19 cellular contexts compared by ENCODE assay signal in the genomic region with DNA sequence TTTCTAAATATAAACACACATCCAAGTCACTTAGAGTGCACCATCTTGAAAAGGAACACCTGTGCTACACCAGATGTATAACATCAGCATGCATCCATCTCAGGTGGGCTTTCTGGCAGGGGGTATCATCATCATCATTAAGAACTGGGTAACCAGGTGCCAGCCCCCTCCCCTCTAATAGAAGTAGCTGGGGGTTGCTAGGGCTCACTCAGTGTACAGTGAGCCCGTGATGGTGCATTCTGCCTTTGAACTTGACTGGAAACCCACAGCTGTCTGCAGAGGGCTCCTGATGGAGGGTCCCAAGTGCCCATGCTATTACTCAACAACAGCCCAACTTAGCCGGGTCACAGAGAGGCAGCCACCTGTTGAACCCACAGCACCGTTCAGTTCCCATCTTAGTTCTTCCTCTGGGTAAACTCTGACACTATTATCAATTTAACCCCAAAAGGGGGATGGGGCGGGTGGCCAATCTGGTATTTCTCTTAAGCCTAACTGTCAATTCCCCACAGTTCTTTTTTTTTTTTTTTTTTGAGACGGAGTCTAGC. TPM values are rescaled to one million over a fixed set of nuclear protein-coding genes. Genes with fewer than 3 reads are reported as not detected.
DNase-seq lines count a peak whose midpoint lies in the region; ATAC-seq, FAIRE-seq and TF ChIP-seq lines count a peak whose summit lies in the region.
"Had no signal": no experiment of that assay in that cellular context is flagged by ENCODE, and none has a peak within 500 bp of the region (broad histone marks: within the 10 kb centered on the region; RNA-seq: fewer than 3 reads in every experiment).

No MANE protein-coding gene starts in this region.

- FAIRE-seq in H1 (lab: Jason Lieb, UNC), result no peak
- FAIRE-seq: colon, TTC549 had no signal

- POLR2A ChIA-PET in H1 (lab: Charles Lee; ENCODE audit: partially characterized antibody), result no interaction called here

- peak; percentile 25 for DNase-seq in activated T-cell treated with anti-CD3 and anti-CD28 coated beads, Interleukin-2, amount 50 U/mL, for 24 hours
- DNase-seq in activated T-cell treated with anti-CD3 and anti-CD28 coated beads, Interleukin-2, amount 50 U/mL, for 4 hours, result no peak
- DNase-seq in H1 (ENCODE audit: low read depth in 1 of 2, low spot score in 2 of 2), result no peak
- no peak for DNase-seq in stimulated activated effector memory CD8-positive, alpha-beta T cell treated with anti-CD3 and anti-CD28 coated beads, Interleukin-12 subunit alpha, Interleukin-12 subunit beta, amount 100 ng/mL, for 72 hours (ENCODE audit: low spot score in 2 of 2)
- no peak for DNase-seq in head of caudate nucleus
- DNase-seq in ureter (ENCODE audit: low spot score), result no peak
- DNase-seq: activated CD4-positive, alpha-beta T cell treated with anti-CD3 and anti-CD28 coated beads for 4 hours; effector memory CD4-positive, alpha-beta T cell; foreskin keratinocyte; GOT3; hippocampal formation; lower lobe of right lung; NCI-H2081 treated with DMSO at 0.1 percent for 48 hours; stimulated activated CD4-positive, alpha-beta T cell treated with anti-CD3 and anti-CD28 coated beads, Interleukin-4, amount 100 ng/mL, for 1 hour had no signal

- peak overlapping the region; percentile 98 for H3K27ac Mint-ChIP-seq in activated T-cell treated with anti-CD3 and anti-CD28 coated beads, Interleukin-2, amount 50 U/mL, for 24 hours
- peak overlapping the region in 2 of 3 donors; percentile 53 to 69 for H3K27ac Mint-ChIP-seq in IgD-negative memory B cell
- H3K27ac Mint-ChIP-seq in stimulated activated effector memory CD8-positive, alpha-beta T cell treated with anti-CD3 and anti-CD28 coated beads, Interleukin-12 subunit alpha, Interleukin-12 subunit beta, amount 100 ng/mL, for 72 hours, result peak overlapping the region; percentile 91

- H3K23ac ChIP-seq in H1 (ENCODE audit: insufficient read length), result no peak overlapping the region

- no peak overlapping the region for H2BK12ac ChIP-seq in H1 (ENCODE audit: low read depth, low read length)

- H4K20me1 ChIP-seq in H1 (replicated peaks in 1 of 2; ENCODE audit: control insufficient read depth in 1 of 2, insufficient read depth in 2 of 2, low read length in 2 of 2), result no peaks in the 10 kb centered on the region

- no peak overlapping the region for H4K5ac ChIP-seq in H1 (ENCODE audit: insufficient read length, low read depth, low read length)

- no peak overlapping the region for H2BK120ac ChIP-seq in H1 (replicated peaks; ENCODE audit: low read depth, low read length)

- no peak for TF ChIP-seq POLR2A in H1 (IDR thresholded peaks at IDR 0.05; ENCODE audit: control extremely low read depth in 1 of 2, low read depth in 2 of 2, low read length in 2 of 2)

- no peak for TF ChIP-seq EP300 in H1 (IDR thresholded peaks at IDR 0.05; ENCODE audit: borderline replicate concordance in 1 of 2, low read depth in 2 of 2, low read length in 2 of 2)

- no peak overlapping the region for H3K56ac ChIP-seq in H1 (replicated peaks; ENCODE audit: insufficient read length, low read depth, low read length)

- CTCF ChIA-PET in H1 (lab: Charles Lee; ENCODE audit: partially characterized antibody), result interaction anchor here (0.6 to 1.3 kb wide), 2 partner anchors 17 to 327 kb away, joined by 3 to 4 read pairs; no protein-coding TSS in a partner anchor

- TF ChIP-seq CTCF in H1 (IDR thresholded peaks at IDR 0.05; ENCODE audit: control extremely low read depth in 1 of 3, insufficient read depth in 1 of 3, low read depth in 1 of 3, low read length in 3 of 3), result no peak

- no peaks in the 10 kb centered on the region for H3K79me2 ChIP-seq in H1 (ENCODE audit: control insufficient read depth in 1 of 2, insufficient read depth in 2 of 2, low read length in 2 of 2)

- H3K9me3 Mint-ChIP-seq in activated T-cell treated with anti-CD3 and anti-CD28 coated beads, Interleukin-2, amount 50 U/mL, for 24 hours, result no peaks in the 10 kb centered on the region
- no peaks in the 10 kb centered on the region for H3K9me3 Mint-ChIP-seq in activated T-cell treated with anti-CD3 and anti-CD28 coated beads, Interleukin-2, amount 50 U/mL, for 4 hours
- H3K9me3 Mint-ChIP-seq in IgD-negative memory B cell, result no peaks in the 10 kb centered on the region
- H3K9me3 Mint-ChIP-seq in stimulated activated effector memory CD8-positive, alpha-beta T cell treated with anti-CD3 and anti-CD28 coated beads, Interleukin-12 subunit alpha, Interleukin-12 subunit beta, amount 100 ng/mL, for 72 hours, result no peaks in the 10 kb centered on the region

- peaks cover 86% of the 10 kb centered on the region for H3K4me1 Mint-ChIP-seq in activated T-cell treated with anti-CD3 and anti-CD28 coated beads, Interleukin-2, amount 50 U/mL, for 24 hours (ENCODE audit: low read depth)
- peaks cover 78% of the 10 kb centered on the region for H3K4me1 Mint-ChIP-seq in activated T-cell treated with anti-CD3 and anti-CD28 coated beads, Interleukin-2, amount 50 U/mL, for 4 hours (ENCODE audit: low read depth)
- peaks cover 26 to 49% (median 37%) of the 10 kb centered on the region in 3 donors for H3K4me1 Mint-ChIP-seq in IgD-negative memory B cell
- peaks cover 55% of the 10 kb centered on the region for H3K4me1 Mint-ChIP-seq in stimulated activated effector memory CD8-positive, alpha-beta T cell treated with anti-CD3 and anti-CD28 coated beads, Interleukin-12 subunit alpha, Interleukin-12 subunit beta, amount 100 ng/mL, for 72 hours

- no peak overlapping the region for H2BK5ac ChIP-seq in H1 (ENCODE audit: low read depth, low read length)

- no peak for TF ChIP-seq RAD21 in H1 (IDR thresholded peaks at IDR 0.05 in 1 of 2, conservative IDR thresholded peaks at IDR 0.05 in 1 of 2; ENCODE audit: low read depth in 2 of 2, low read length in 2 of 2)

- no peak overlapping the region for H3K18ac ChIP-seq in H1 (ENCODE audit: extremely low read depth, low read length)

- H3K36me3 ChIP-seq in H1 (ENCODE audit: control insufficient read depth in 2 of 4, insufficient read depth in 4 of 4, low read length in 3 of 4), result no peaks in the 10 kb centered on the region
- H3K36me3 ChIP-seq: adrenal gland, lower lobe of right lung, upper lobe of left lung had no signal

- H2BK15ac ChIP-seq in H1 (ENCODE audit: low read length), result 0 out of 2 replicates have a peak overlapping the region, but pooled peaks have one; percentile 29

- no peak overlapping the region for H4K8ac ChIP-seq in H1 (ENCODE audit: extremely low read depth, insufficient read depth, low read length)

- H3K36me3 Mint-ChIP-seq in activated T-cell treated with anti-CD3 and anti-CD28 coated beads, Interleukin-2, amount 50 U/mL, for 24 hours (ENCODE audit: low read depth), result peaks cover 27% of the 10 kb centered on the region
- H3K36me3 Mint-ChIP-seq in activated T-cell treated with anti-CD3 and anti-CD28 coated beads, Interleukin-2, amount 50 U/mL, for 4 hours (ENCODE audit: insufficient read depth), result peaks cover 2% of the 10 kb centered on the region
- no peaks in the 10 kb centered on the region for H3K36me3 Mint-ChIP-seq in IgD-negative memory B cell
- H3K36me3 Mint-ChIP-seq in stimulated activated effector memory CD8-positive, alpha-beta T cell treated with anti-CD3 and anti-CD28 coated beads, Interleukin-12 subunit alpha, Interleukin-12 subunit beta, amount 100 ng/mL, for 72 hours, result peaks cover 7% of the 10 kb centered on the region

- H2AFZ ChIP-seq in H1 (ENCODE audit: low read length), result no peak overlapping the region

- H3K27me3 Mint-ChIP-seq in activated T-cell treated with anti-CD3 and anti-CD28 coated beads, Interleukin-2, amount 50 U/mL, for 24 hours, result no peaks in the 10 kb centered on the region
- no peaks in the 10 kb centered on the region for H3K27me3 Mint-ChIP-seq in activated T-cell treated with anti-CD3 and anti-CD28 coated beads, Interleukin-2, amount 50 U/mL, for 4 hours (ENCODE audit: low read depth)
- no peaks in the 10 kb centered on the region for H3K27me3 Mint-ChIP-seq in IgD-negative memory B cell

- no peak overlapping the region for H4K91ac ChIP-seq in H1 (replicated peaks; ENCODE audit: insufficient read length, low read length)

- H3K27ac ChIP-seq in H1 (ENCODE audit: low read depth, low read length), result no peak overlapping the region
- H3K27ac ChIP-seq: adrenal gland, foreskin keratinocyte, lower lobe of right lung, upper lobe of left lung had no signal

- H3K9ac ChIP-seq in H1 (replicated peaks in 1 of 4; ENCODE audit: extremely low read depth in 1 of 4, low read depth in 3 of 4, low read length in 3 of 4), result no peak overlapping the region

- 93% methylated on average over 4 of the region's 5 CpGs; no CpG with 5 or more reads in 1 of the 2 experiments for WGBS in H1 (ENCODE audit: extremely low coverage in 1 of 2, insufficient coverage in 1 of 2, insufficient read length in 1 of 2, insufficient replicate concordance in 2 of 2, low coverage in 1 of 2, low lambda C conversion rate in 2 of 2, missing lambda C conversion rate in 1 of 2), 2 experiments

- ATAC-seq in activated T-cell treated with anti-CD3 and anti-CD28 coated beads, Interleukin-2, amount 50 U/mL, for 4 hours, result no peak
- no peak for ATAC-seq in stimulated activated effector memory CD8-positive, alpha-beta T cell treated with anti-CD3 and anti-CD28 coated beads, Interleukin-12 subunit alpha, Interleukin-12 subunit beta, amount 100 ng/mL, for 72 hours
- ATAC-seq: foreskin keratinocyte, lower lobe of right lung had no signal

- no peak overlapping the region for H3K14ac ChIP-seq in H1 (ENCODE audit: insufficient read length)

- no peaks in the 10 kb centered on the region for H3K27me3 ChIP-seq in H1 (replicated peaks in 1 of 4; ENCODE audit: control insufficient read depth in 3 of 4, extremely low read depth in 1 of 4, insufficient read depth in 3 of 4, low read length in 3 of 4)
- H3K27me3 ChIP-seq: adrenal gland, foreskin keratinocyte, upper lobe of left lung had no signal

- intact Hi-C loops in head of caudate nucleus (cut with DNase I), result no loop called here

- no peak overlapping the region for H3K4ac ChIP-seq in H1 (replicated peaks; ENCODE audit: insufficient read length, low read depth, low read length)

- H2AK5ac ChIP-seq in H1 (ENCODE audit: low read depth, low read length), result no peak overlapping the region

- no peak overlapping the region for H3K4me2 ChIP-seq in H1 (ENCODE audit: insufficient read depth in 1 of 2, low read depth in 2 of 2, low read length in 2 of 2)

- no peak overlapping the region for H3K4me3 Mint-ChIP-seq in activated T-cell treated with anti-CD3 and anti-CD28 coated beads, Interleukin-2, amount 50 U/mL, for 24 hours
- H3K4me3 Mint-ChIP-seq in activated T-cell treated with anti-CD3 and anti-CD28 coated beads, Interleukin-2, amount 50 U/mL, for 4 hours, result no peak overlapping the region
- H3K4me3 Mint-ChIP-seq in IgD-negative memory B cell, result peak overlapping the region in 1 of 4 donors; percentile 79
- H3K4me3 Mint-ChIP-seq in stimulated activated effector memory CD8-positive, alpha-beta T cell treated with anti-CD3 and anti-CD28 coated beads, Interleukin-12 subunit alpha, Interleukin-12 subunit beta, amount 100 ng/mL, for 72 hours, result no peak overlapping the region

- no peaks in the 10 kb centered on the region for H3K79me1 ChIP-seq in H1 (ENCODE audit: low read depth, low read length)

- H3K9me3 ChIP-seq in H1 (ENCODE audit: insufficient read depth in 2 of 2, low read depth in 1 of 2, low read length in 1 of 2), result no peaks in the 10 kb centered on the region
- H3K9me3 ChIP-seq: adrenal gland, lower lobe of right lung, upper lobe of left lung had no signal

- H3K4me3 ChIP-seq in H1 (ENCODE audit: extremely low read depth in 1 of 4, insufficient read depth in 2 of 4, low read depth in 3 of 4, low read length in 4 of 4), result no peak overlapping the region
- H3K4me3 ChIP-seq: adrenal gland, lower lobe of right lung, upper lobe of left lung had no signal

- H3K23me2 ChIP-seq in H1 (ENCODE audit: low read depth, low read length), result no peaks in the 10 kb centered on the region

- 0 out of 2 replicates have a peak overlapping the region, but pooled peaks have one; percentile 48 for H2BK20ac ChIP-seq in H1 (ENCODE audit: low read length)

- H3K4me1 ChIP-seq in H1 (replicated peaks in 1 of 4; ENCODE audit: control insufficient read depth in 3 of 4, insufficient read depth in 4 of 4, low read length in 3 of 4), result peaks cover 0 to 3% (median 0%) of the 10 kb centered on the region in 4 experiments; a peak in 1 of 7 replicates

RNA-seq across cellular contexts. Expression of a gene that starts 32.7 kb away (rescaled TPM):
- 100 to 1,000 TPM; 424 to 518 (median 474) TPM for total RNA-seq in activated T-cell treated with anti-CD3 and anti-CD28 coated beads, Interleukin-2, amount 50 U/mL, for 4 hours
- polyA plus RNA-seq in IgD-negative memory B cell (309 TPM), H1 (2011; rRNA removed) (30.6 and 42.3 TPM in 2 replicates)
- total RNA-seq in H1 (2021; fragmentation: NEBNext Ultra II Directional; extraction: Animal tissue kit (Norgen Biotek cat#: 25700)), result 28.4 and 32.9 TPM in 2 replicates
- 27.6 TPM for polyA plus RNA-seq in H1 (2011; cell fraction: cytosol; rRNA removed)
- 37.6 TPM for polyA plus RNA-seq in H1 (2011; cell fraction: nucleus; rRNA removed)
- polyA plus RNA-seq in H1 (2012, experiment 1 of 2), result 21.0 to 25.7 TPM (median 25.5 TPM) in 4 replicates
- 32.3 TPM for polyA plus RNA-seq in H1 (2012, experiment 2 of 2)
- polyA plus RNA-seq in H1 (2013, experiment 1 of 2), result 19.1 TPM
- 17.0 TPM for polyA plus RNA-seq in H1 (2013, experiment 2 of 2)
- polyA minus RNA-seq in H1 (2011; rRNA and poly(A)+ RNA removed), result 14.9 and 20.3 TPM in 2 replicates
- 15.9 TPM for polyA minus RNA-seq in H1 (2011; cell fraction: cytosol; rRNA and poly(A)+ RNA removed)
- polyA minus RNA-seq in H1 (2011; cell fraction: nucleus; rRNA and poly(A)+ RNA removed), result 17.5 TPM
- 69.1 TPM for total RNA-seq in ureter

RNA-seq across cellular contexts. Expression of a gene that starts 53.1 kb away (rescaled TPM):
- 100 to 1,000 TPM; 128 to 140 (median 139) TPM for total RNA-seq in activated T-cell treated with anti-CD3 and anti-CD28 coated beads, Interleukin-2, amount 50 U/mL, for 4 hours
- 9.6 TPM for polyA plus RNA-seq in IgD-negative memory B cell
- 43.9 and 49.2 TPM in 2 replicates for total RNA-seq in H1 (2021; fragmentation: NEBNext Ultra II Directional; extraction: Animal tissue kit (Norgen Biotek cat#: 25700))
- 37.3 and 42.8 TPM in 2 replicates for polyA plus RNA-seq in H1 (2011; rRNA removed)
- polyA plus RNA-seq in H1 (2011; cell fraction: cytosol; rRNA removed), result 43.0 TPM
- 67.7 TPM for polyA plus RNA-seq in H1 (2011; cell fraction: nucleus; rRNA removed)
- polyA plus RNA-seq in H1 (2012, experiment 1 of 2), result 38.5 to 46.6 TPM (median 45.2 TPM) in 4 replicates
- 50.3 TPM for polyA plus RNA-seq in H1 (2012, experiment 2 of 2)
- 24.2 TPM for polyA plus RNA-seq in H1 (2013, experiment 1 of 2)
- 23.7 TPM for polyA plus RNA-seq in H1 (2013, experiment 2 of 2)
- 44.1 and 47.7 TPM in 2 replicates for polyA minus RNA-seq in H1 (2011; rRNA and poly(A)+ RNA removed)
- 27.4 TPM for polyA minus RNA-seq in H1 (2011; cell fraction: cytosol; rRNA and poly(A)+ RNA removed)
- polyA minus RNA-seq in H1 (2011; cell fraction: nucleus; rRNA and poly(A)+ RNA removed), result 30.1 TPM
- 24.6 TPM for total RNA-seq in ureter

RNA-seq across cellular contexts. Expression of a gene that starts 53.4 kb away (rescaled TPM):
- 10 to 100 TPM; 13.1 to 16.6 (median 16.3) TPM for total RNA-seq in activated T-cell treated with anti-CD3 and anti-CD28 coated beads, Interleukin-2, amount 50 U/mL, for 4 hours
- polyA plus RNA-seq in IgD-negative memory B cell (9.8 TPM), H1 (2011; rRNA removed) (46.6 and 51.8 TPM in 2 replicates)
- 38.7 and 42.9 TPM in 2 replicates for total RNA-seq in H1 (2021; fragmentation: NEBNext Ultra II Directional; extraction: Animal tissue kit (Norgen Biotek cat#: 25700))
- 50.1 TPM for polyA plus RNA-seq in H1 (2011; cell fraction: cytosol; rRNA removed)
- 39.8 TPM for polyA plus RNA-seq in H1 (2011; cell fraction: nucleus; rRNA removed)
- 30.8 to 38.3 TPM (median 36.3 TPM) in 4 replicates for polyA plus RNA-seq in H1 (2012, experiment 1 of 2)
- 6.6 TPM for polyA plus RNA-seq in H1 (2012, experiment 2 of 2)
- 20.7 TPM for polyA plus RNA-seq in H1 (2013, experiment 1 of 2)
- 21.7 TPM for polyA plus RNA-seq in H1 (2013, experiment 2 of 2)
- polyA minus RNA-seq in H1 (2011; rRNA and poly(A)+ RNA removed), result 55.4 and 56.5 TPM in 2 replicates
- 23.5 TPM for polyA minus RNA-seq in H1 (2011; cell fraction: cytosol; rRNA and poly(A)+ RNA removed)
- polyA minus RNA-seq in H1 (2011; cell fraction: nucleus; rRNA and poly(A)+ RNA removed), result 24.5 TPM
- total RNA-seq in ureter, result 23.8 TPM
